Comparison of ENCODE assay signal across 17 cellular contexts in genomic region chr2:46162329-46162870, GRCh38.
DNase-seq lines count a peak whose midpoint lies in the region; ATAC-seq and TF ChIP-seq lines count a peak whose summit lies in the region.
"Had no signal": no experiment of that assay in that cellular context is flagged by ENCODE, and none has a peak within 500 bp of the region (broad histone marks: within the 10 kb centered on the region; RNA-seq: fewer than 3 reads in every experiment).

No MANE protein-coding gene starts in this region.

- H3K9me3 Mint-ChIP-seq in Caco-2 (ENCODE audit: unreplicated experiment): no peaks in the 10 kb centered on the region
- no peaks in the 10 kb centered on the region for H3K9me3 Mint-ChIP-seq in activated CD4-positive, alpha-beta T cell treated with anti-CD3 and anti-CD28 coated beads for 36 hours (ENCODE audit: low read depth)
- H3K9me3 Mint-ChIP-seq: stimulated activated naive CD8-positive, alpha-beta T cell treated with anti-CD3 and anti-CD28 coated beads, Interleukin-15, Interleukin-2, amounts not matched to agents 100 ng/mL and 50 ng/mL, for 24 hours had no signal

- CTCF ChIA-PET in Caco-2 (lab: Charles Lee): no interaction called here
- CTCF ChIA-PET in activated CD4-positive, alpha-beta T cell treated with anti-CD3 and anti-CD28 coated beads for 36 hours (lab: Charles Lee): interaction anchor here (0.6 to 1.2 kb wide), 3 partner anchors 19 to 263 kb away, joined by 3 to 4 read pairs (median 3); no protein-coding TSS in a partner anchor

- H3K27ac Mint-ChIP-seq in Caco-2 (ENCODE audit: unreplicated experiment): peak overlapping the region; percentile 85
- H3K27ac Mint-ChIP-seq in activated CD4-positive, alpha-beta T cell treated with anti-CD3 and anti-CD28 coated beads for 36 hours: no peak overlapping the region
- H3K27ac Mint-ChIP-seq: stimulated activated naive CD8-positive, alpha-beta T cell treated with anti-CD3 and anti-CD28 coated beads, Interleukin-15, Interleukin-2, amounts not matched to agents 100 ng/mL and 50 ng/mL, for 24 hours had no signal

- peaks cover 45% of the 10 kb centered on the region for H3K4me1 Mint-ChIP-seq in Caco-2 (ENCODE audit: low read depth, unreplicated experiment)
- no peaks in the 10 kb centered on the region for H3K4me1 Mint-ChIP-seq in activated CD4-positive, alpha-beta T cell treated with anti-CD3 and anti-CD28 coated beads for 36 hours

- peaks cover 7% of the 10 kb centered on the region for H3K36me3 Mint-ChIP-seq in Caco-2 (ENCODE audit: insufficient read depth, unreplicated experiment)
- H3K36me3 Mint-ChIP-seq in activated CD4-positive, alpha-beta T cell treated with anti-CD3 and anti-CD28 coated beads for 36 hours (ENCODE audit: low read depth): peaks cover 2% of the 10 kb centered on the region

- no peak for DNase-seq in Caco-2
- DNase-seq in NOMO-1 (lab: John Stamatoyannopoulos, UW; ENCODE audit: unreplicated experiment in 2 of 2): peak; percentile 23 to 34
- DNase-seq in fibroblast of mammary gland (ENCODE audit: low read depth): peak; percentile 78
- DNase-seq in omental fat pad (ENCODE audit: low spot score): no peak
- no peak for DNase-seq in SK-N-DZ (ENCODE audit: low spot score)
- no peak for DNase-seq in cerebellar cortex (ENCODE audit: low spot score)
- DNase-seq in activated CD4-positive, alpha-beta T cell treated with anti-CD3 and anti-CD28 coated beads for 36 hours: no peak
- DNase-seq: activated CD4-positive, alpha-beta T cell treated with anti-CD3 and anti-CD28 coated beads for 1 hour; activated naive CD8-positive, alpha-beta T cell treated with anti-CD3 and anti-CD28 coated beads, Interleukin-2, amount 10 ng/mL, durations not matched to agents 7 days and 5 days; DND-41; erythroblast; NCI-H1694 treated with DMSO at 0.1 percent for 48 hours; NCI-H526 treated with DMSO at 0.1 percent for 48 hours; RPMI8226 had no signal

- no peak overlapping the region for H3K4me3 ChIP-seq in Caco-2 (ENCODE audit: low read depth, low read length)
- H3K4me3 ChIP-seq in fibroblast of mammary gland (ENCODE audit: control insufficient read depth, low read depth, low read length): no peak overlapping the region
- no peak overlapping the region for H3K4me3 ChIP-seq in rectal smooth muscle tissue (ENCODE audit: low read length)
- H3K4me3 ChIP-seq: skin epidermis had no signal

- no peaks in the 10 kb centered on the region for H3K9me3 ChIP-seq in Caco-2

- intact Hi-C loops in Caco-2 (cut with micrococcal nuclease; ENCODE audit: unreplicated experiment): no loop called here
- intact Hi-C loops in activated CD4-positive, alpha-beta T cell treated with anti-CD3 and anti-CD28 coated beads for 36 hours (cut with DNase I, micrococcal nuclease): no loop called here

- H3K27me3 ChIP-seq in Caco-2 (replicated peaks; ENCODE audit: control insufficient read depth, insufficient read depth, low read length): no peaks in the 10 kb centered on the region
- no peaks in the 10 kb centered on the region for H3K27me3 ChIP-seq in rectal smooth muscle tissue (ENCODE audit: control insufficient read depth, insufficient read depth, low read length)

- no TSS peak for BruUV-seq in Caco-2 (replicated peaks; lab: Mats Ljungman, UMichigan)

- H3K36me3 ChIP-seq in Caco-2 (ENCODE audit: control insufficient read depth, insufficient read depth, low read length) (no peaks in the 10 kb centered on the region), rectal smooth muscle tissue (ENCODE audit: control insufficient read depth, insufficient read depth, low read length) (peaks cover 6% of the 10 kb centered on the region)

- ATAC-seq in omental fat pad (ENCODE audit: low FRiP score): no peak
- ATAC-seq in activated CD4-positive, alpha-beta T cell treated with anti-CD3 and anti-CD28 coated beads for 36 hours: no peak

- TF ChIP-seq CTCF in Caco-2 (IDR thresholded peaks at IDR 0.05; ENCODE audit: insufficient read depth in 1 of 2, low read depth in 1 of 2, low read length in 1 of 2, severe bottlenecking in 1 of 2, unreplicated experiment in 1 of 2) (no peak), fibroblast of mammary gland (conservative IDR thresholded peaks at IDR 0.05; ENCODE audit: control insufficient read depth, insufficient read depth, low read depth, low read length) (no peak), omental fat pad (IDR thresholded peaks at IDR 0.05) (no peak)

- H3K27me3 Mint-ChIP-seq in Caco-2 (ENCODE audit: insufficient read depth, unreplicated experiment): no peaks in the 10 kb centered on the region
- H3K27me3 Mint-ChIP-seq in activated CD4-positive, alpha-beta T cell treated with anti-CD3 and anti-CD28 coated beads for 36 hours: no peaks in the 10 kb centered on the region
- H3K27me3 Mint-ChIP-seq: stimulated activated naive CD8-positive, alpha-beta T cell treated with anti-CD3 and anti-CD28 coated beads, Interleukin-15, Interleukin-2, amounts not matched to agents 100 ng/mL and 50 ng/mL, for 24 hours had no signal

- H3K4me3 Mint-ChIP-seq in Caco-2 (ENCODE audit: unreplicated experiment): no peak overlapping the region
- H3K4me3 Mint-ChIP-seq in activated CD4-positive, alpha-beta T cell treated with anti-CD3 and anti-CD28 coated beads for 36 hours: no peak overlapping the region
- H3K4me3 Mint-ChIP-seq: activated naive CD8-positive, alpha-beta T cell treated with anti-CD3 and anti-CD28 coated beads, Interleukin-2, amount 10 ng/mL, durations not matched to agents 7 days and 5 days; stimulated activated naive CD8-positive, alpha-beta T cell treated with anti-CD3 and anti-CD28 coated beads, Interleukin-15, Interleukin-2, amounts not matched to agents 100 ng/mL and 50 ng/mL, for 24 hours had no signal

- H3K27ac ChIP-seq in rectal smooth muscle tissue (ENCODE audit: low read depth, low read length): peak overlapping the region; percentile 53

- H3K4me1 ChIP-seq in Caco-2: peaks cover 42% of the 10 kb centered on the region
- peaks cover 18% of the 10 kb centered on the region for H3K4me1 ChIP-seq in rectal smooth muscle tissue (ENCODE audit: control insufficient read depth, insufficient read depth, low read length)

- POLR2A ChIA-PET in Caco-2 (lab: Charles Lee): no interaction called here
- POLR2A ChIA-PET in activated CD4-positive, alpha-beta T cell treated with anti-CD3 and anti-CD28 coated beads for 36 hours (lab: Charles Lee): no interaction called here

- no peak overlapping the region for H3K9ac ChIP-seq in rectal smooth muscle tissue (ENCODE audit: low read length)

Comparison
In these comparisons a context has a peak if more than half of its experiments do, and no peak if none do; other contexts are left out.
1. DNase-seq: peak in NOMO-1 (2 of 2) and fibroblast of mammary gland (single experiment); none in Caco-2 (0 of 2), omental fat pad (single experiment), SK-N-DZ (single experiment), cerebellar cortex (single experiment) and activated CD4-positive, alpha-beta T cell treated with anti-CD3 and anti-CD28 coated beads for 36 hours (single experiment).